ENCODE assay signal across 11 cellular contexts in genomic region chr17:76251478-76252039, GRCh38. TPM values are rescaled to one million over a fixed set of nuclear protein-coding genes. Genes with fewer than 3 reads are reported as not detected.
DNase-seq lines count a peak whose midpoint lies in the region; ATAC-seq, FAIRE-seq and TF ChIP-seq lines count a peak whose summit lies in the region.
"Had no signal": no experiment of that assay in that cellular context is flagged by ENCODE, and none has a peak within 500 bp of the region (broad histone marks: within the 10 kb centered on the region; RNA-seq: fewer than 3 reads in every experiment).

No MANE protein-coding gene starts in this region.

- peaks cover 59% of the 10 kb centered on the region for H3K4me1 Mint-ChIP-seq in CD8-positive, alpha-beta T cell (ENCODE audit: low read depth)

- H3K36me3 ChIP-seq in CD8-positive, alpha-beta T cell (ENCODE audit: insufficient read depth, low read length): no peaks in the 10 kb centered on the region
- H3K36me3 ChIP-seq in endothelial cell of umbilical vein (ENCODE audit: control insufficient read depth in 2 of 2, extremely low read depth in 1 of 2, insufficient read depth in 2 of 2, low read length in 2 of 2) (no peaks in the 10 kb centered on the region), WERI-Rb-1 (no peaks in the 10 kb centered on the region), MG63 (no peaks in the 10 kb centered on the region)

- no peaks in the 10 kb centered on the region for H3K36me3 Mint-ChIP-seq in CD8-positive, alpha-beta T cell

- H3K27me3 Mint-ChIP-seq in CD8-positive, alpha-beta T cell (ENCODE audit: low read depth): no peaks in the 10 kb centered on the region

- BruUV-seq in endothelial cell of umbilical vein (replicated peaks; lab: Mats Ljungman, UMichigan): no TSS peak

- FAIRE-seq in RCC 7860 (lab: Jason Lieb, UNC) (no peak), endothelial cell of umbilical vein (lab: Jason Lieb, UNC) (no peak)

- H3K4me3 ChIP-seq in CD8-positive, alpha-beta T cell (ENCODE audit: low read depth, low read length): no peak overlapping the region
- H3K4me3 ChIP-seq in endothelial cell of umbilical vein (replicated peaks in 1 of 3; ENCODE audit: insufficient read depth in 1 of 3, low read depth in 1 of 3, low read length in 3 of 3) (no peak overlapping the region), WERI-Rb-1 (ENCODE audit: low read depth, low read length) (no peak overlapping the region), MG63 (no peak overlapping the region)

- dilution Hi-C loops in endothelial cell of umbilical vein (cut with MboI; ENCODE audit: extremely low pct_ligation_motif_present, low sequenced_read_pairs): no loop called here

- peak overlapping the region; percentile 7 for H3K27ac ChIP-seq in CD8-positive, alpha-beta T cell (ENCODE audit: low read depth, low read length)
- no peak overlapping the region for H3K27ac ChIP-seq in endothelial cell of umbilical vein (ENCODE audit: insufficient read depth, low read depth, low read length)
- H3K27ac ChIP-seq in WERI-Rb-1: no peak overlapping the region

- no peak overlapping the region for H3K4me2 ChIP-seq in endothelial cell of umbilical vein (ENCODE audit: insufficient read depth, low read length)

- no peaks in the 10 kb centered on the region for H3K9me1 ChIP-seq in endothelial cell of umbilical vein (replicated peaks; ENCODE audit: control insufficient read depth, extremely low read depth, insufficient read depth, low read length)

- peak overlapping the region; percentile 61 for H3K4me3 Mint-ChIP-seq in CD8-positive, alpha-beta T cell

- intact Hi-C loops in CD8-positive, alpha-beta T cell (cut with DNase I, micrococcal nuclease): loop anchor here in 1 of 2 experiments (1.0 kb wide), 1 partner anchor 10 kb away; no protein-coding TSS in a partner anchor
- intact Hi-C loops in endothelial cell of umbilical vein (cut with micrococcal nuclease): no loop called here
- intact Hi-C loops in sciatic nerve (cut with DNase I): no loop called here

- no peak overlapping the region for H3K9ac ChIP-seq in endothelial cell of umbilical vein (replicated peaks; ENCODE audit: extremely low read depth, insufficient read depth, low read length)

- no peak for TF ChIP-seq CTCF in CD8-positive, alpha-beta T cell (IDR thresholded peaks at IDR 0.05)
- TF ChIP-seq CTCF in endothelial cell of umbilical vein (IDR thresholded peaks at IDR 0.05; ENCODE audit: extremely low read depth in 1 of 2, insufficient read depth in 1 of 2, low read depth in 1 of 2, low read length in 2 of 2) (no peak), omental fat pad (IDR thresholded peaks at IDR 0.05) (no peak), WERI-Rb-1 (IDR thresholded peaks at IDR 0.05; ENCODE audit: low read depth, low read length) (no peak)

- peaks cover 50% of the 10 kb centered on the region for H3K4me1 ChIP-seq in CD8-positive, alpha-beta T cell (ENCODE audit: insufficient read depth, low read length)
- peaks cover 10% of the 10 kb centered on the region for H3K4me1 ChIP-seq in endothelial cell of umbilical vein (ENCODE audit: control insufficient read depth, extremely low read depth, insufficient read depth, low read length)

- CTCF ChIA-PET in CD8-positive, alpha-beta T cell (lab: Charles Lee): interaction anchor here (0.7 to 1.6 kb wide), 5 partner anchors 8 to 71 kb away, joined by 3 to 4 read pairs (median 3); no protein-coding TSS in a partner anchor
- CTCF ChIA-PET in endothelial cell of umbilical vein (lab: Charles Lee): interaction anchor here (0.9 to 2.1 kb wide), 2 partner anchors 10 to 28 kb away, joined by 3 to 14 read pairs; no protein-coding TSS in a partner anchor

- H3K27me3 ChIP-seq in CD8-positive, alpha-beta T cell (ENCODE audit: insufficient read depth, low read length): no peaks in the 10 kb centered on the region
- H3K27me3 ChIP-seq in endothelial cell of umbilical vein (ENCODE audit: control insufficient read depth in 2 of 2, insufficient read depth in 2 of 2, low read length in 2 of 2): peaks cover 0 to 4% of the 10 kb centered on the region in 2 experiments
- no peaks in the 10 kb centered on the region for H3K27me3 ChIP-seq in WERI-Rb-1 (ENCODE audit: insufficient read depth, low read depth, severe bottlenecking)
- no peaks in the 10 kb centered on the region for H3K27me3 ChIP-seq in MG63

- H3K9me3 Mint-ChIP-seq in CD8-positive, alpha-beta T cell: no peaks in the 10 kb centered on the region

- DNase-seq in CD8-positive, alpha-beta T cell: no peak
- DNase-seq in RCC 7860 (ENCODE audit: low spot score) (peak; percentile 37), endothelial cell of umbilical vein (ENCODE audit: low read depth, low spot score) (no peak), omental fat pad (ENCODE audit: low spot score) (peak; percentile 19), dermis blood vessel endothelial cell (no peak), WERI-Rb-1 (no peak), MG63 (no peak), sciatic nerve (ENCODE audit: low spot score) (no peak)
- DNase-seq: activated CD4-positive, alpha-beta T cell treated with anti-CD3 and anti-CD28 coated beads, Interleukin-2, amount 50 U/mL, for 4 hours; erythroblast; NCI-H774 had no signal

- peak overlapping the region; percentile 96 for H3K27ac Mint-ChIP-seq in CD8-positive, alpha-beta T cell

- no peaks in the 10 kb centered on the region for H3K9me3 ChIP-seq in CD8-positive, alpha-beta T cell (ENCODE audit: low read length)
- no peaks in the 10 kb centered on the region for H3K9me3 ChIP-seq in endothelial cell of umbilical vein (replicated peaks; ENCODE audit: control insufficient read depth, insufficient read depth, low read length)
- H3K9me3 ChIP-seq in WERI-Rb-1 (ENCODE audit: severe bottlenecking): no peaks in the 10 kb centered on the region
- H3K9me3 ChIP-seq in MG63: no peaks in the 10 kb centered on the region; the same call in 1 of the 2 replicates

- ATAC-seq in CD8-positive, alpha-beta T cell: no peak
- no peak for ATAC-seq in omental fat pad (ENCODE audit: low FRiP score)
- ATAC-seq in sciatic nerve: no peak

- H3K79me2 ChIP-seq in endothelial cell of umbilical vein (ENCODE audit: control insufficient read depth, insufficient read depth, low read length): no peaks in the 10 kb centered on the region

- H2AFZ ChIP-seq in endothelial cell of umbilical vein (ENCODE audit: low read depth, low read length): peak overlapping the region; percentile 82

- POLR2A ChIA-PET in CD8-positive, alpha-beta T cell (lab: Charles Lee): interaction anchor here (1.3 to 7.0 kb wide), 5 partner anchors 10 to 59 kb away, joined by 3 to 121 read pairs (median 5); partner anchors contain the start of gene UBALD2
- POLR2A ChIA-PET in endothelial cell of umbilical vein (lab: Charles Lee): no interaction called here

- no peaks in the 10 kb centered on the region for H4K20me1 ChIP-seq in endothelial cell of umbilical vein (replicated peaks; ENCODE audit: control insufficient read depth, extremely low read depth, insufficient read depth, low read length)

- no peak for TF ChIP-seq POLR2A in endothelial cell of umbilical vein (IDR thresholded peaks at IDR 0.05; ENCODE audit: low read depth, low read length)

RNA-seq across cellular contexts. Expression of gene RNF157, which starts 11.3 kb away (rescaled TPM):
- total RNA-seq in CD8-positive, alpha-beta T cell: 10 to 100 TPM; 22.3 to 25.5 TPM
- 0.48 and 0.86 TPM in 2 replicates for total RNA-seq in endothelial cell of umbilical vein
- 0.07 and 0.13 TPM in 2 replicates for polyA plus RNA-seq in endothelial cell of umbilical vein
- 0.13 and 0.21 TPM in 2 replicates for polyA plus RNA-seq in endothelial cell of umbilical vein (2011; cell fraction: cytosol; rRNA removed)
- 0.11 and 0.29 TPM in 2 replicates for polyA plus RNA-seq in endothelial cell of umbilical vein (2011; cell fraction: nucleus; rRNA removed)
- polyA plus RNA-seq in endothelial cell of umbilical vein (2012): 0.20 and 0.75 TPM in 2 replicates
- polyA minus RNA-seq in endothelial cell of umbilical vein: 0.98 and 2.5 TPM in 2 replicates
- not detected for polyA minus RNA-seq in endothelial cell of umbilical vein (2011; cell fraction: cytosol; rRNA and poly(A)+ RNA removed)
- polyA minus RNA-seq in endothelial cell of umbilical vein (2011; cell fraction: nucleus; rRNA and poly(A)+ RNA removed): 0.10 TPM in 1 of 2 replicates, not detected in the other
- total RNA-seq in omental fat pad: 10 to 100 TPM in 3 of 4 donors, 1 to 10 TPM in 1; 8.4 to 23.5 (median 17.4) TPM
- total RNA-seq in dermis blood vessel endothelial cell: 0.34 and 0.74 TPM in 2 replicates
- total RNA-seq in MG63 (2014; rRNA removed; shearing (Covaris generic); ENCODE audit: low replicate concordance): 0.40 and 0.94 TPM in 2 replicates
- total RNA-seq in sciatic nerve: 15.8 TPM

RNA-seq across cellular contexts. Expression of gene UBALD2, which starts 13.6 kb away (rescaled TPM):
- total RNA-seq in CD8-positive, alpha-beta T cell: 100 to 1,000 TPM; 241 to 249 TPM
- total RNA-seq in endothelial cell of umbilical vein: 70.9 and 75.2 TPM in 2 replicates
- polyA plus RNA-seq in endothelial cell of umbilical vein: 46.9 and 83.6 TPM in 2 replicates
- 31.1 and 40.9 TPM in 2 replicates for polyA plus RNA-seq in endothelial cell of umbilical vein (2011; cell fraction: cytosol; rRNA removed)
- polyA plus RNA-seq in endothelial cell of umbilical vein (2011; cell fraction: nucleus; rRNA removed): 22.5 and 28.4 TPM in 2 replicates
- 26.8 and 46.6 TPM in 2 replicates for polyA plus RNA-seq in endothelial cell of umbilical vein (2012)
- polyA minus RNA-seq in endothelial cell of umbilical vein: 19.4 and 22.0 TPM in 2 replicates
- polyA minus RNA-seq in endothelial cell of umbilical vein (2011; cell fraction: cytosol; rRNA and poly(A)+ RNA removed): 25.4 TPM
- polyA minus RNA-seq in endothelial cell of umbilical vein (2011; cell fraction: nucleus; rRNA and poly(A)+ RNA removed): 11.6 and 31.6 TPM in 2 replicates
- total RNA-seq in omental fat pad: 10 to 100 TPM in 2 of 4 donors, 1 to 10 TPM in 2; 7.0 to 25.9 (median 13.7) TPM
- total RNA-seq in dermis blood vessel endothelial cell: 3.2 and 10.4 TPM in 2 replicates
- total RNA-seq in MG63 (2014; rRNA removed; shearing (Covaris generic); ENCODE audit: low replicate concordance): 1.2 and 7.0 TPM in 2 replicates
- total RNA-seq in sciatic nerve: 38.4 TPM

RNA-seq across cellular contexts. Expression of gene QRICH2, which starts 56.5 kb away (rescaled TPM):
- 1 to 10 TPM; 1.4 to 2.1 TPM for total RNA-seq in CD8-positive, alpha-beta T cell
- total RNA-seq in endothelial cell of umbilical vein: 7.2 and 9.6 TPM in 2 replicates
- 6.7 and 9.8 TPM in 2 replicates for polyA plus RNA-seq in endothelial cell of umbilical vein
- 2.0 and 3.5 TPM in 2 replicates for polyA plus RNA-seq in endothelial cell of umbilical vein (2011; cell fraction: cytosol; rRNA removed)
- 32.0 and 38.0 TPM in 2 replicates for polyA plus RNA-seq in endothelial cell of umbilical vein (2011; cell fraction: nucleus; rRNA removed)
- 2.2 and 2.7 TPM in 2 replicates for polyA plus RNA-seq in endothelial cell of umbilical vein (2012)
- polyA minus RNA-seq in endothelial cell of umbilical vein: 14.4 and 15.6 TPM in 2 replicates
- 1.5 TPM for polyA minus RNA-seq in endothelial cell of umbilical vein (2011; cell fraction: cytosol; rRNA and poly(A)+ RNA removed)
- polyA minus RNA-seq in endothelial cell of umbilical vein (2011; cell fraction: nucleus; rRNA and poly(A)+ RNA removed): 13.0 and 14.6 TPM in 2 replicates
- total RNA-seq in omental fat pad: 1 to 10 TPM; 1.2 to 1.8 (median 1.6) TPM
- 8.5 and 13.8 TPM in 2 replicates for total RNA-seq in dermis blood vessel endothelial cell
- 0.92 and 3.4 TPM in 2 replicates for total RNA-seq in MG63 (2014; rRNA removed; shearing (Covaris generic); ENCODE audit: low replicate concordance)
- total RNA-seq in sciatic nerve: 4.1 TPM

Comparison
In these comparisons a context has a peak if more than half of its experiments do, and no peak if none do; other contexts are left out.
1. DNase-seq: peak in RCC 7860 (single experiment) and omental fat pad (single experiment); none in CD8-positive, alpha-beta T cell (0 of 7), endothelial cell of umbilical vein (single experiment), dermis blood vessel endothelial cell (single experiment), WERI-Rb-1 (single experiment), MG63 (single experiment) and sciatic nerve (single experiment).